In genomic region chr5:91382530-91383026, GRCh38 we compare ENCODE assay signal across 1 cellular context.
TF ChIP-seq lines count a peak whose summit lies in the region.

No MANE protein-coding gene starts in this region.

TF ChIP-seq in SK-N-SH, 30 proteins besides CTCF, POLR2A, EP300 and RAD21 (continued from another document):
- TF ChIP-seq USF1 (IDR thresholded peaks at IDR 0.05; ENCODE audit: borderline replicate concordance, low read depth) (no peak), NFIC (IDR thresholded peaks at IDR 0.05; ENCODE audit: borderline replicate concordance) (no peak), ZBTB33 (IDR thresholded peaks at IDR 0.05; ENCODE audit: borderline replicate concordance, low read depth) (no peak), PBX3 (IDR thresholded peaks at IDR 0.05) (no peak), MEF2A (IDR thresholded peaks at IDR 0.05; ENCODE audit: borderline replicate concordance, low read depth) (no peak), NRF1 (IDR thresholded peaks at IDR 0.05; ENCODE audit: low read depth, low read length) (no peak), FOSL2 (IDR thresholded peaks at IDR 0.05; ENCODE audit: borderline replicate concordance, low read depth) (no peak)
